In the genomic region with DNA sequence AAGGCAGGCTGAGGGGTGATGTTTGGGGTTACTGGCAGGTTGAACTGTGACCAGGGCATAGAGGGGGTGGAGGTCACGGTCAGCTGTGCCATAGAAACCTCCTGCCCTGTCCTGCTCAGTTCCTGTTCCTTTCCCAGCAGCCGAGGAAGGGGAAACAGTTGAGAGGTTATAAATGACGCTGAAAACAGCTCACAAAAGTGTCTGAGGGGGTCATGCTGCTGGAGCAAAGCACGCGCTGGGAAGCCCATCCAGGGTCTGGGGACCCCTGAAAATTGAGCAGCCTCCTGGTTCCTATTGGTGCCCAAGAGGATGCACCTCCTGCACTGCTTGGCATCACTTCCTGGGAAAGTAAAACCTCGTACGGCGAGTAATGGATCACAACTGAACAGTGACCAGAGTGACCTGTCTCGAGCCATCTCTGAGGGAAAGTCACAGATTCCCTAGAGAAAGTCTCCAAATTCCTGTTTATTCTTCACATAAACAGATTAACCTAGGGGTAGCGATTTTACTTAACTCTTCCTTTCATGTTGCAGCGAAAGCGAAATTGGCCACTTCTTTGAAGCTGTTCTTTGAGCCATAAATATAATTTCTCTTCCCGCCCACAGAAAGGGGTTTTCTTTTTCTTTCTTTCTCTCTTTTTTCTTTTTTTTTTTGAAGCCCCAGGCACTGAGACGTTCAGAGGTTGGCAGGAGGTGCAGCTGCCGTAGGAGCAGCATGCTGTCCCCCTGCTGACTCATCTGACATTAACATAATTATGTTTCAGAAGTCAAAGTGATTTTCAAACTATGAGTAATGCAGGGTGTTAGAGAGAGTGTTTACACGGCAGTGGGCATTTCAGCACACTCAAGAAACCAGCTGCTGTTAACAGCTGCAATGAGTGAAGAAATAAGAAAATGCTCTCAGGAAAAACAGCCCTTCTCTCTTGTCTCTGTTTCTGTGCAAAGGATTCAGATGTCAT, we compare ENCODE assay signal across 8 cellular contexts. TPM values are rescaled to one million over a fixed set of nuclear protein-coding genes. Genes with fewer than 3 reads are reported as not detected.
DNase-seq lines count a peak whose midpoint lies in the region; ATAC-seq and TF ChIP-seq lines count a peak whose summit lies in the region.

No MANE protein-coding gene starts in this region.

- peak overlapping the region; percentile 31 to 80 (median 75) for H3K27ac ChIP-seq in stomach

- TF ChIP-seq EP300 in stomach (IDR thresholded peaks at IDR 0.05), result no peak

- POLR2A ChIA-PET in activated CD4-positive, alpha-beta memory T cell treated with anti-CD3 and anti-CD28 coated beads, Interleukin-2, amount 10 ng/mL, durations not matched to agents 7 days and 5 days (lab: Charles Lee), result interaction anchor here (0.7 to 4.1 kb wide), 14 partner anchors 8 to 484 kb away, joined by 3 to 40 read pairs (median 4); a partner anchor contains a TSS

- no peak for TF ChIP-seq POLR2A in stomach (IDR thresholded peaks at IDR 0.05)

- TF ChIP-seq CTCF in BE2C (IDR thresholded peaks at IDR 0.05; ENCODE audit: low read depth, low read length), result no peak
- no peak for TF ChIP-seq CTCF in epithelial cell of esophagus (IDR thresholded peaks at IDR 0.05; ENCODE audit: insufficient read depth, low read depth, low read length, missing control alignments)
- no peak for TF ChIP-seq CTCF in stomach (IDR thresholded peaks at IDR 0.05)

- H3K9me3 ChIP-seq in BE2C, result no peaks in the 10 kb centered on the region
- no peaks in the 10 kb centered on the region for H3K9me3 ChIP-seq in stomach

- H3K4me1 ChIP-seq in BE2C, result peaks cover 13% of the 10 kb centered on the region
- peaks cover 7 to 22% (median 12%) of the 10 kb centered on the region in 4 donors for H3K4me1 ChIP-seq in stomach

- peak overlapping the region; percentile 86 for H3K27ac Mint-ChIP-seq in activated CD4-positive, alpha-beta memory T cell treated with anti-CD3 and anti-CD28 coated beads, Interleukin-2, amount 10 ng/mL, durations not matched to agents 7 days and 5 days
- peak overlapping the region; percentile 76 to 79 for H3K27ac Mint-ChIP-seq in natural killer cell treated with Interleukin-12 subunit alpha and Interleukin-12 subunit beta and Interleukin-15 and Interleukin-18, amount 100 ng/mL, for 72 hours

- peak overlapping the region; percentile 63 for H3K4me3 ChIP-seq in BE2C (ENCODE audit: low read depth, low read length)
- H3K4me3 ChIP-seq in epithelial cell of esophagus (ENCODE audit: low read length), result peak overlapping the region; percentile 56
- H3K4me3 ChIP-seq in stomach, result peak overlapping the region; percentile 29 to 48 (median 40)

- 7 to 25% (median 21%) methylated on average over 16 of the region's 16 CpGs for WGBS in stomach, 5 donors

- ATAC-seq in GM19023 (IDR thresholded peaks at IDR 0.05; ENCODE audit: unreplicated experiment) (peak; percentile 98), HG03139 (IDR thresholded peaks at IDR 0.05; ENCODE audit: unreplicated experiment) (peak; percentile 95)
- peak; percentile 99 for ATAC-seq in natural killer cell treated with Interleukin-12 subunit alpha and Interleukin-12 subunit beta and Interleukin-15 and Interleukin-18, amount 100 ng/mL, for 72 hours

- peaks cover 4% of the 10 kb centered on the region for H3K9me3 Mint-ChIP-seq in activated CD4-positive, alpha-beta memory T cell treated with anti-CD3 and anti-CD28 coated beads, Interleukin-2, amount 10 ng/mL, durations not matched to agents 7 days and 5 days
- no peaks in the 10 kb centered on the region for H3K9me3 Mint-ChIP-seq in natural killer cell treated with Interleukin-12 subunit alpha and Interleukin-12 subunit beta and Interleukin-15 and Interleukin-18, amount 100 ng/mL, for 72 hours

- H3K27me3 ChIP-seq in BE2C (no peaks in the 10 kb centered on the region), stomach (no peaks in the 10 kb centered on the region)

- peaks cover 24% of the 10 kb centered on the region for H3K4me1 Mint-ChIP-seq in activated CD4-positive, alpha-beta memory T cell treated with anti-CD3 and anti-CD28 coated beads, Interleukin-2, amount 10 ng/mL, durations not matched to agents 7 days and 5 days
- H3K4me1 Mint-ChIP-seq in natural killer cell treated with Interleukin-12 subunit alpha and Interleukin-12 subunit beta and Interleukin-15 and Interleukin-18, amount 100 ng/mL, for 72 hours (ENCODE audit: low read depth in 2 of 2), result peaks cover 28 to 33% of the 10 kb centered on the region in 2 donors

- CTCF ChIA-PET in activated CD4-positive, alpha-beta memory T cell treated with anti-CD3 and anti-CD28 coated beads, Interleukin-2, amount 10 ng/mL, durations not matched to agents 7 days and 5 days (lab: Charles Lee), result interaction anchor here (0.6 to 2.1 kb wide), 10 partner anchors 8 to 970 kb away, joined by 3 to 9 read pairs (median 3); a partner anchor contains a TSS

- H3K4me3 Mint-ChIP-seq in activated CD4-positive, alpha-beta memory T cell treated with anti-CD3 and anti-CD28 coated beads, Interleukin-2, amount 10 ng/mL, durations not matched to agents 7 days and 5 days, result peak overlapping the region; percentile 80
- H3K4me3 Mint-ChIP-seq in natural killer cell treated with Interleukin-12 subunit alpha and Interleukin-12 subunit beta and Interleukin-15 and Interleukin-18, amount 100 ng/mL, for 72 hours, result peak overlapping the region; percentile 89

- H3K36me3 ChIP-seq in BE2C (no peaks in the 10 kb centered on the region), stomach (no peaks in the 10 kb centered on the region)

- peaks cover 18% of the 10 kb centered on the region for H3K27me3 Mint-ChIP-seq in activated CD4-positive, alpha-beta memory T cell treated with anti-CD3 and anti-CD28 coated beads, Interleukin-2, amount 10 ng/mL, durations not matched to agents 7 days and 5 days
- peaks cover 0 to 5% of the 10 kb centered on the region in 2 donors for H3K27me3 Mint-ChIP-seq in natural killer cell treated with Interleukin-12 subunit alpha and Interleukin-12 subunit beta and Interleukin-15 and Interleukin-18, amount 100 ng/mL, for 72 hours

- peak; percentile 68 for DNase-seq in BE2C
- DNase-seq in NCI-H446 (lab: John Stamatoyannopoulos, UW), result peak; percentile 63 to 73
- peak; percentile 64 for DNase-seq in activated CD4-positive, alpha-beta memory T cell treated with anti-CD3 and anti-CD28 coated beads, Interleukin-2, amount 10 ng/mL, durations not matched to agents 7 days and 5 days
- peak; percentile 91 for DNase-seq in epithelial cell of esophagus (ENCODE audit: low read depth)
- peak; percentile 78 for DNase-seq in natural killer cell treated with Interleukin-12 subunit alpha and Interleukin-12 subunit beta and Interleukin-15 and Interleukin-18, amount 100 ng/mL, for 72 hours (ENCODE audit: low spot score)
- peak; percentile 34 for DNase-seq in stomach

- intact Hi-C loops in stomach (cut with DNase I; ENCODE audit: low total_unique reads), result no loop called here

- H3K36me3 Mint-ChIP-seq in activated CD4-positive, alpha-beta memory T cell treated with anti-CD3 and anti-CD28 coated beads, Interleukin-2, amount 10 ng/mL, durations not matched to agents 7 days and 5 days (ENCODE audit: low read depth), result no peaks in the 10 kb centered on the region
- no peaks in the 10 kb centered on the region for H3K36me3 Mint-ChIP-seq in natural killer cell treated with Interleukin-12 subunit alpha and Interleukin-12 subunit beta and Interleukin-15 and Interleukin-18, amount 100 ng/mL, for 72 hours

RNA-seq across cellular contexts. Expression of a gene that starts 41.8 kb away (rescaled TPM):
- 23.1 TPM for polyA plus RNA-seq in BE2C (2012; ENCODE audit: insufficient read depth, insufficient read length, low read depth)
- total RNA-seq in activated CD4-positive, alpha-beta memory T cell treated with anti-CD3 and anti-CD28 coated beads, Interleukin-2, amount 10 ng/mL, durations not matched to agents 7 days and 5 days, result 10 to 100 TPM; 21.6 to 21.8 TPM
- 10 to 100 TPM; 15.4 to 16.9 TPM for total RNA-seq in natural killer cell treated with Interleukin-12 subunit alpha and Interleukin-12 subunit beta and Interleukin-15 and Interleukin-18, amount 100 ng/mL, for 72 hours
- total RNA-seq in stomach, result 10 to 100 TPM in 4 of 5 donors, not detected in 1; 14.0 to 59.8 (median 24.3) TPM
- polyA plus RNA-seq in stomach, result 10 to 100 TPM; 19.9 to 60.2 (median 33.0) TPM

Comparison
In these comparisons a context has a peak if more than half of its experiments do, and no peak if none do; other contexts are left out.
1. Peak in every context shown above with its lines: DNase-seq, ATAC-seq, H3K4me3 ChIP-seq and H3K27ac ChIP-seq.
2. DNase-seq: peak in every context shown above with its lines; median percentile 91 in epithelial cell of esophagus; 78 in natural killer cell treated with Interleukin-12 subunit alpha and Interleukin-12 subunit beta and Interleukin-15 and Interleukin-18, amount 100 ng/mL, for 72 hours; 68 in BE2C; 68 in NCI-H446; 64 in activated CD4-positive, alpha-beta memory T cell treated with anti-CD3 and anti-CD28 coated beads, Interleukin-2, amount 10 ng/mL, durations not matched to agents 7 days and 5 days; 34 in stomach.